ENCODE assay signal across 1 cellular context in genomic region chr20:31879143-31879987, GRCh38.
A peak's percentile ranks its signal among the peaks of the same experiment; 100 is the strongest.
TF ChIP-seq lines count a peak whose summit lies in the region.

No MANE protein-coding gene starts in this region.

TF ChIP-seq in H1, 55 proteins besides CTCF, POLR2A, EP300 and RAD21:
- TF ChIP-seq KDM4A (IDR thresholded peaks at IDR 0.05; ENCODE audit: low read depth, low read length, severe bottlenecking), result peak; percentile 49
- TF ChIP-seq HDAC2 (IDR thresholded peaks at IDR 0.05; ENCODE audit: borderline replicate concordance in 1 of 2, low read depth in 2 of 2, low read length in 2 of 2), result peak in 1 of 2 experiments; percentile 78; a peak in 1 of 4 replicates
- TF ChIP-seq MAFK (IDR thresholded peaks at IDR 0.05; ENCODE audit: low read depth, low read length), result no peak
- TF ChIP-seq TEAD4 (IDR thresholded peaks at IDR 0.05; ENCODE audit: low read depth, low read length), result no peak
- TF ChIP-seq SIN3A (conservative IDR thresholded peaks at IDR 0.05 in 1 of 2, IDR thresholded peaks at IDR 0.05 in 1 of 2; ENCODE audit: low read depth in 1 of 2, low read length in 2 of 2), result peak; percentile 88 to 99; a peak in 3 of 4 replicates
- no peak for TF ChIP-seq SP2 (IDR thresholded peaks at IDR 0.05; ENCODE audit: low read length)
- TF ChIP-seq, protein P1, sequence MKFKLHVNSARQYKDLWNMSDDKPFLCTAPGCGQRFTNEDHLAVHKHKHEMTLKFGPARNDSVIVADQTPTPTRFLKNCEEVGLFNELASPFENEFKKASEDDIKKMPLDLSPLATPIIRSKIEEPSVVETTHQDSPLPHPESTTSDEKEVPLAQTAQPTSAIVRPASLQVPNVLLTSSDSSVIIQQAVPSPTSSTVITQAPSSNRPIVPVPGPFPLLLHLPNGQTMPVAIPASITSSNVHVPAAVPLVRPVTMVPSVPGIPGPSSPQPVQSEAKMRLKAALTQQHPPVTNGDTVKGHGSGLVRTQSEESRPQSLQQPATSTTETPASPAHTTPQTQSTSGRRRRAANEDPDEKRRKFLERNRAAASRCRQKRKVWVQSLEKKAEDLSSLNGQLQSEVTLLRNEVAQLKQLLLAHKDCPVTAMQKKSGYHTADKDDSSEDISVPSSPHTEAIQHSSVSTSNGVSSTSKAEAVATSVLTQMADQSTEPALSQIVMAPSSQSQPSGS (IDR thresholded peaks at IDR 0.05; ENCODE audit: low read length), result no peak
- TF ChIP-seq KDM1A (IDR thresholded peaks at IDR 0.05; ENCODE audit: borderline replicate concordance, low read length), result 0 out of 2 replicates have a peak, but pooled peaks have one; percentile 56
- no peak for TF ChIP-seq CTBP2 (IDR thresholded peaks at IDR 0.05; ENCODE audit: borderline replicate concordance, insufficient read depth, insufficient read length, low read length)
- no peak for TF ChIP-seq SP1 (IDR thresholded peaks at IDR 0.05; ENCODE audit: low read depth, low read length)
- no peak for TF ChIP-seq ZNF274 (IDR thresholded peaks at IDR 0.05; ENCODE audit: borderline replicate concordance, extremely low read depth, low read length)
- peak; percentile 88 for TF ChIP-seq MAX (IDR thresholded peaks at IDR 0.05)
- peak; percentile 6; the same call in 1 of the 2 replicates for TF ChIP-seq CREB1 (IDR thresholded peaks at IDR 0.05)
- no peak for TF ChIP-seq BRCA1 (IDR thresholded peaks at IDR 0.05; ENCODE audit: low read depth, low read length)
- TF ChIP-seq CBX8 (IDR thresholded peaks at IDR 0.05; ENCODE audit: borderline replicate concordance, low read depth, low read length), result no peak
- no peak for TF ChIP-seq RNF2 (IDR thresholded peaks at IDR 0.05; ENCODE audit: borderline replicate concordance, low read depth, low read length, missing control alignments, poor library complexity, severe bottlenecking)
- no peak for TF ChIP-seq POU5F1 (IDR thresholded peaks at IDR 0.05; ENCODE audit: low read depth, low read length)
- no peak for TF ChIP-seq SIRT6 (IDR thresholded peaks at IDR 0.05; ENCODE audit: low read length)
- no peak for TF ChIP-seq KDM5A (IDR thresholded peaks at IDR 0.05; ENCODE audit: low read length)
- peak; percentile 23; the same call in 1 of the 2 replicates for TF ChIP-seq TAF1 (IDR thresholded peaks at IDR 0.05; ENCODE audit: low read depth, low read length)
- no peak for TF ChIP-seq EGR1 (IDR thresholded peaks at IDR 0.05; ENCODE audit: borderline replicate concordance, low read depth, low read length)
- no peak for TF ChIP-seq FOSL1 (IDR thresholded peaks at IDR 0.05; ENCODE audit: insufficient read depth, low read depth, low read length)
- TF ChIP-seq NANOG (IDR thresholded peaks at IDR 0.05; ENCODE audit: insufficient read depth, low read depth, low read length, poor library complexity, severe bottlenecking), result no peak
- TF ChIP-seq BACH1 (IDR thresholded peaks at IDR 0.05; ENCODE audit: low read length), result peak; percentile 98
- no peak for TF ChIP-seq TAF7 (optimal IDR thresholded peaks at IDR 0.05; ENCODE audit: borderline replicate concordance, low read depth, low read length)
- TF ChIP-seq USF2 (IDR thresholded peaks at IDR 0.05; ENCODE audit: low read length), result peak; percentile 46; the same call in 1 of the 2 replicates
- TF ChIP-seq CBX5 (IDR thresholded peaks at IDR 0.05; ENCODE audit: low read depth, low read length), result no peak
- TF ChIP-seq, protein P2, sequence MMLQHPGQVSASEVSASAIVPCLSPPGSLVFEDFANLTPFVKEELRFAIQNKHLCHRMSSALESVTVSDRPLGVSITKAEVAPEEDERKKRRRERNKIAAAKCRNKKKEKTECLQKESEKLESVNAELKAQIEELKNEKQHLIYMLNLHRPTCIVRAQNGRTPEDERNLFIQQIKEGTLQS (IDR thresholded peaks at IDR 0.05; ENCODE audit: insufficient read depth, low read depth, low read length), result no peak
- TF ChIP-seq SRF (IDR thresholded peaks at IDR 0.05; ENCODE audit: low read depth, low read length), result no peak
- TF ChIP-seq TBP (IDR thresholded peaks at IDR 0.05; ENCODE audit: low read depth, low read length), result peak; percentile 58; the same call in 1 of the 2 replicates
- no peak for TF ChIP-seq CHD2 (IDR thresholded peaks at IDR 0.05; ENCODE audit: low read length)
- TF ChIP-seq, protein P3, sequence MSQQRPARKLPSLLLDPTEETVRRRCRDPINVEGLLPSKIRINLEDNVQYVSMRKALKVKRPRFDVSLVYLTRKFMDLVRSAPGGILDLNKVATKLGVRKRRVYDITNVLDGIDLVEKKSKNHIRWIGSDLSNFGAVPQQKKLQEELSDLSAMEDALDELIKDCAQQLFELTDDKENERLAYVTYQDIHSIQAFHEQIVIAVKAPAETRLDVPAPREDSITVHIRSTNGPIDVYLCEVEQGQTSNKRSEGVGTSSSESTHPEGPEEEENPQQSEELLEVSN (IDR thresholded peaks at IDR 0.05), result no peak
- TF ChIP-seq CHD1 (IDR thresholded peaks at IDR 0.05; ENCODE audit: low read depth, low read length), result no peak
- no peak for TF ChIP-seq BCL11A (IDR thresholded peaks at IDR 0.05; ENCODE audit: low read depth in 2 of 2, low read length in 2 of 2)
- no peak for TF ChIP-seq JUND (IDR thresholded peaks at IDR 0.05; ENCODE audit: low read length)
- TF ChIP-seq NRF1 (IDR thresholded peaks at IDR 0.05; ENCODE audit: low read depth, low read length), result peak; percentile 75
- TF ChIP-seq ASH2L (IDR thresholded peaks at IDR 0.05; ENCODE audit: low read length), result no peak
- TF ChIP-seq GABPA (IDR thresholded peaks at IDR 0.05; ENCODE audit: borderline replicate concordance, insufficient read depth, low read length), result no peak
- TF ChIP-seq CEBPB (IDR thresholded peaks at IDR 0.05; ENCODE audit: low read depth, low read length), result no peak
- TF ChIP-seq PHF8 (conservative IDR thresholded peaks at IDR 0.05; ENCODE audit: low read depth, low read length), result no peak; the same call in 1 of the 2 replicates
- TF ChIP-seq TCF12 (IDR thresholded peaks at IDR 0.05; ENCODE audit: low read depth, low read length), result no peak
- peak; percentile 97 for TF ChIP-seq SAP30 (IDR thresholded peaks at IDR 0.05; ENCODE audit: insufficient read depth, insufficient replicate concordance, low read length)
- 0 out of 2 replicates have a peak, but pooled peaks have one; percentile 16 for TF ChIP-seq SUZ12 (IDR thresholded peaks at IDR 0.05; ENCODE audit: low read length)
- no peak for TF ChIP-seq YY1 (IDR thresholded peaks at IDR 0.05; ENCODE audit: low read depth, low read length)
- no peak for TF ChIP-seq RXRA (IDR thresholded peaks at IDR 0.05; ENCODE audit: insufficient read depth, low read depth, low read length)
- TF ChIP-seq SIX5 (IDR thresholded peaks at IDR 0.05; ENCODE audit: low read depth, low read length), result no peak
- TF ChIP-seq CHD7 (IDR thresholded peaks at IDR 0.05; ENCODE audit: insufficient replicate concordance, low read length), result no peak
